1 cellular context compared by ENCODE assay signal in genomic region chr7:155373359-155374273, GRCh38.
TF ChIP-seq lines count a peak whose summit lies in the region.

No MANE protein-coding gene starts in this region.

TF ChIP-seq in H1, 55 proteins besides CTCF, POLR2A, EP300 and RAD21 (continued from another document):
- peak; percentile 94 for TF ChIP-seq SUZ12 (IDR thresholded peaks at IDR 0.05; ENCODE audit: low read length)
- no peak for TF ChIP-seq JUN (IDR thresholded peaks at IDR 0.05; ENCODE audit: low read depth, low read length)
- peak; percentile 95 for TF ChIP-seq CTBP2 (IDR thresholded peaks at IDR 0.05; ENCODE audit: borderline replicate concordance, insufficient read depth, insufficient read length, low read length)
- no peak for TF ChIP-seq BRCA1 (IDR thresholded peaks at IDR 0.05; ENCODE audit: low read depth, low read length)
- no peak for TF ChIP-seq SRF (IDR thresholded peaks at IDR 0.05; ENCODE audit: low read depth, low read length)
- TF ChIP-seq KDM4A (IDR thresholded peaks at IDR 0.05; ENCODE audit: low read depth, low read length, severe bottlenecking): peak; percentile 2
- TF ChIP-seq CHD7 (IDR thresholded peaks at IDR 0.05; ENCODE audit: insufficient replicate concordance, low read length): no peak
- TF ChIP-seq TAF1 (IDR thresholded peaks at IDR 0.05; ENCODE audit: low read depth, low read length): no peak
- TF ChIP-seq CEBPB (IDR thresholded peaks at IDR 0.05; ENCODE audit: low read depth, low read length): no peak
- no peak for TF ChIP-seq JUND (IDR thresholded peaks at IDR 0.05; ENCODE audit: low read length)
- no peak for TF ChIP-seq KDM5A (IDR thresholded peaks at IDR 0.05; ENCODE audit: low read length)
- no peak for TF ChIP-seq RBBP5 (IDR thresholded peaks at IDR 0.05; ENCODE audit: borderline replicate concordance, low read depth, low read length)
- TF ChIP-seq ATF3 (IDR thresholded peaks at IDR 0.05; ENCODE audit: insufficient read depth, low read depth, low read length): no peak
- no peak for TF ChIP-seq CBX5 (IDR thresholded peaks at IDR 0.05; ENCODE audit: low read depth, low read length)
- peak; percentile 95 for TF ChIP-seq RNF2 (IDR thresholded peaks at IDR 0.05; ENCODE audit: borderline replicate concordance, low read depth, low read length, missing control alignments, poor library complexity, severe bottlenecking)
- peak; percentile 89 for TF ChIP-seq EZH2 (IDR thresholded peaks at IDR 0.05; ENCODE audit: low read depth, low read length, severe bottlenecking)
- TF ChIP-seq USF2 (IDR thresholded peaks at IDR 0.05; ENCODE audit: low read length): no peak
- TF ChIP-seq CBX8 (IDR thresholded peaks at IDR 0.05; ENCODE audit: borderline replicate concordance, low read depth, low read length): peak; percentile 2
- no peak for TF ChIP-seq TEAD4 (IDR thresholded peaks at IDR 0.05; ENCODE audit: low read depth, low read length)
- TF ChIP-seq EGR1 (IDR thresholded peaks at IDR 0.05; ENCODE audit: borderline replicate concordance, low read depth, low read length): peak; percentile 67
- no peak for TF ChIP-seq SP1 (IDR thresholded peaks at IDR 0.05; ENCODE audit: low read depth, low read length)
- TF ChIP-seq NRF1 (IDR thresholded peaks at IDR 0.05; ENCODE audit: low read depth, low read length): no peak
- TF ChIP-seq BCL11A (IDR thresholded peaks at IDR 0.05; ENCODE audit: low read depth in 2 of 2, low read length in 2 of 2): no peak
- TF ChIP-seq MAFK (IDR thresholded peaks at IDR 0.05; ENCODE audit: low read depth, low read length): no peak
